ENCODE assay signal across 2 cellular contexts in the genomic region with DNA sequence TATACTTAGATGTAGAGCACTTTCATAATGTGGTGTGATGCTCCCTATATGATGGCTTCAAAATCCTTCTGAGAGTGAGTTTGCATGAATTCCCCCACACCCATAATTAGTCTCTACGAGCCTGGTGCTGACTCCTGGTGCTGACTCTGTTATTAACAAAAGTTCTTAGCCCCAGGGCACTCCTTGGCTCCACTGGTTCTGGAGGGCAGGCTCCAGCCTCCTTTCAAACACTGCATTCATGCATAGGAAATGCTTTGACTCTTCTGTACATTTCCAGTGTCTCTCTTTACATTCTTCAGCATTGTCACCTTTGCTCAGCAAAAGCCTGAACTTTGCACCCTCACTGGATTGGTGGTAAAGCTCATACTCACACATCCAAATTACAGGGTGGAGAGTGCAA.
TF ChIP-seq lines count a peak whose summit lies in the region.

No MANE protein-coding gene starts in this region.

TF ChIP-seq in GM23338, 12 proteins besides CTCF, POLR2A, EP300 and RAD21 (continues in another document):
- TF ChIP-seq ZNF331 (CRISPR knock-in tag; IDR thresholded peaks at IDR 0.05; ENCODE audit: low read depth) (no peak), CREB1 (CRISPR knock-in tag; IDR thresholded peaks at IDR 0.05; ENCODE audit: low read depth) (no peak), STAT1 (IDR thresholded peaks at IDR 0.05; ENCODE audit: unreplicated experiment) (no peak), NANOG (IDR thresholded peaks at IDR 0.05; ENCODE audit: borderline replicate concordance) (no peak), EZH2 (IDR thresholded peaks at IDR 0.05; ENCODE audit: low read depth, unreplicated experiment) (no peak), JUNB (IDR thresholded peaks at IDR 0.05; ENCODE audit: unreplicated experiment) (no peak), ZNF114 (CRISPR knock-in tag; IDR thresholded peaks at IDR 0.05) (no peak)
- TF ChIP-seq, protein P1, sequence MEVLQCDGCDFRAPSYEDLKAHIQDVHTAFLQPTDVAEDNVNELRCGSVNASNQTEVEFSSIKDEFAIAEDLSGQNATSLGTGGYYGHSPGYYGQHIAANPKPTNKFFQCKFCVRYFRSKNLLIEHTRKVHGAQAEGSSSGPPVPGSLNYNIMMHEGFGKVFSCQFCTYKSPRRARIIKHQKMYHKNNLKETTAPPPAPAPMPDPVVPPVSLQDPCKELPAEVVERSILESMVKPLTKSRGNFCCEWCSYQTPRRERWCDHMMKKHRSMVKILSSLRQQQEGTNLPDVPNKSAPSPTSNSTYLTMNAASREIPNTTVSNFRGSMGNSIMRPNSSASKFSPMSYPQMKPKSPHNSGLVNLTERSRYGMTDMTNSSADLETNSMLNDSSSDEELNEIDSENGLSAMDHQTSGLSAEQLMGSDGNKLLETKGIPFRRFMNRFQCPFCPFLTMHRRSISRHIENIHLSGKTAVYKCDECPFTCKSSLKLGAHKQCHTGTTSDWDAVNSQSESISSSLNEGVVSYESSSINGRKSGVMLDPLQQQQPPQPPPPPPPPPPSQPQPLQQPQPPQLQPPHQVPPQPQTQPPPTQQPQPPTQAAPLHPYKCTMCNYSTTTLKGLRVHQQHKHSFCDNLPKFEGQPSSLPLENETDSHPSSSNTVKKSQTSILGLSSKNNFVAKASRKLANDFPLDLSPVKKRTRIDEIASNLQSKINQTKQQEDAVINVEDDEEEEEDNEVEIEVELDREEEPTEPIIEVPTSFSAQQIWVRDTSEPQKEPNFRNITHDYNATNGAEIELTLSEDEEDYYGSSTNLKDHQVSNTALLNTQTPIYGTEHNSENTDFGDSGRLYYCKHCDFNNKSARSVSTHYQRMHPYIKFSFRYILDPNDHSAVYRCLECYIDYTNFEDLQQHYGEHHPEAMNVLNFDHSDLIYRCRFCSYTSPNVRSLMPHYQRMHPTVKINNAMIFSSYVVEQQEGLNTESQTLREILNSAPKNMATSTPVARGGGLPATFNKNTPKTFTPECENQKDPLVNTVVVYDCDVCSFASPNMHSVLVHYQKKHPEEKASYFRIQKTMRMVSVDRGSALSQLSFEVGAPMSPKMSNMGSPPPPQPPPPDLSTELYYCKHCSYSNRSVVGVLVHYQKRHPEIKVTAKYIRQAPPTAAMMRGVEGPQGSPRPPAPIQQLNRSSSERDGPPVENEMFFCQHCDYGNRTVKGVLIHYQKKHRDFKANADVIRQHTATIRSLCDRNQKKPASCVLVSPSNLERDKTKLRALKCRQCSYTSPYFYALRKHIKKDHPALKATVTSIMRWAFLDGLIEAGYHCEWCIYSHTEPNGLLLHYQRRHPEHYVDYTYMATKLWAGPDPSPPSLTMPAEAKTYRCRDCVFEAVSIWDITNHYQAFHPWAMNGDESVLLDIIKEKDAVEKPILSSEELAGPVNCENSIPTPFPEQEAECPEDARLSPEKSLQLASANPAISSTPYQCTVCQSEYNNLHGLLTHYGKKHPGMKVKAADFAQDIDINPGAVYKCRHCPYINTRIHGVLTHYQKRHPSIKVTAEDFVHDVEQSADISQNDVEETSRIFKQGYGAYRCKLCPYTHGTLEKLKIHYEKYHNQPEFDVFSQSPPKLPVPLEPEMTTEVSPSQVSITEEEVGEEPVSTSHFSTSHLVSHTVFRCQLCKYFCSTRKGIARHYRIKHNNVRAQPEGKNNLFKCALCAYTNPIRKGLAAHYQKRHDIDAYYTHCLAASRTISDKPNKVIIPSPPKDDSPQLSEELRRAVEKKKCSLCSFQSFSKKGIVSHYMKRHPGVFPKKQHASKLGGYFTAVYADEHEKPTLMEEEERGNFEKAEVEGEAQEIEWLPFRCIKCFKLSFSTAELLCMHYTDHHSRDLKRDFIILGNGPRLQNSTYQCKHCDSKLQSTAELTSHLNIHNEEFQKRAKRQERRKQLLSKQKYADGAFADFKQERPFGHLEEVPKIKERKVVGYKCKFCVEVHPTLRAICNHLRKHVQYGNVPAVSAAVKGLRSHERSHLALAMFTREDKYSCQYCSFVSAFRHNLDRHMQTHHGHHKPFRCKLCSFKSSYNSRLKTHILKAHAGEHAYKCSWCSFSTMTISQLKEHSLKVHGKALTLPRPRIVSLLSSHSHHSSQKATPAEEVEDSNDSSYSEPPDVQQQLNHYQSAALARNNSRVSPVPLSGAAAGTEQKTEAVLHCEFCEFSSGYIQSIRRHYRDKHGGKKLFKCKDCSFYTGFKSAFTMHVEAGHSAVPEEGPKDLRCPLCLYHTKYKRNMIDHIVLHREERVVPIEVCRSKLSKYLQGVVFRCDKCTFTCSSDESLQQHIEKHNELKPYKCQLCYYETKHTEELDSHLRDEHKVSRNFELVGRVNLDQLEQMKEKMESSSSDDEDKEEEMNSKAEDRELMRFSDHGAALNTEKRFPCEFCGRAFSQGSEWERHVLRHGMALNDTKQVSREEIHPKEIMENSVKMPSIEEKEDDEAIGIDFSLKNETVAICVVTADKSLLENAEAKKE (CRISPR knock-in tag; IDR thresholded peaks at IDR 0.05): no peak
- TF ChIP-seq, protein P2, sequence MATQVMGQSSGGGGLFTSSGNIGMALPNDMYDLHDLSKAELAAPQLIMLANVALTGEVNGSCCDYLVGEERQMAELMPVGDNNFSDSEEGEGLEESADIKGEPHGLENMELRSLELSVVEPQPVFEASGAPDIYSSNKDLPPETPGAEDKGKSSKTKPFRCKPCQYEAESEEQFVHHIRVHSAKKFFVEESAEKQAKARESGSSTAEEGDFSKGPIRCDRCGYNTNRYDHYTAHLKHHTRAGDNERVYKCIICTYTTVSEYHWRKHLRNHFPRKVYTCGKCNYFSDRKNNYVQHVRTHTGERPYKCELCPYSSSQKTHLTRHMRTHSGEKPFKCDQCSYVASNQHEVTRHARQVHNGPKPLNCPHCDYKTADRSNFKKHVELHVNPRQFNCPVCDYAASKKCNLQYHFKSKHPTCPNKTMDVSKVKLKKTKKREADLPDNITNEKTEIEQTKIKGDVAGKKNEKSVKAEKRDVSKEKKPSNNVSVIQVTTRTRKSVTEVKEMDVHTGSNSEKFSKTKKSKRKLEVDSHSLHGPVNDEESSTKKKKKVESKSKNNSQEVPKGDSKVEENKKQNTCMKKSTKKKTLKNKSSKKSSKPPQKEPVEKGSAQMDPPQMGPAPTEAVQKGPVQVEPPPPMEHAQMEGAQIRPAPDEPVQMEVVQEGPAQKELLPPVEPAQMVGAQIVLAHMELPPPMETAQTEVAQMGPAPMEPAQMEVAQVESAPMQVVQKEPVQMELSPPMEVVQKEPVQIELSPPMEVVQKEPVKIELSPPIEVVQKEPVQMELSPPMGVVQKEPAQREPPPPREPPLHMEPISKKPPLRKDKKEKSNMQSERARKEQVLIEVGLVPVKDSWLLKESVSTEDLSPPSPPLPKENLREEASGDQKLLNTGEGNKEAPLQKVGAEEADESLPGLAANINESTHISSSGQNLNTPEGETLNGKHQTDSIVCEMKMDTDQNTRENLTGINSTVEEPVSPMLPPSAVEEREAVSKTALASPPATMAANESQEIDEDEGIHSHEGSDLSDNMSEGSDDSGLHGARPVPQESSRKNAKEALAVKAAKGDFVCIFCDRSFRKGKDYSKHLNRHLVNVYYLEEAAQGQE (IDR thresholded peaks at IDR 0.05; ENCODE audit: unreplicated experiment): no peak
- TF ChIP-seq, protein P3, sequence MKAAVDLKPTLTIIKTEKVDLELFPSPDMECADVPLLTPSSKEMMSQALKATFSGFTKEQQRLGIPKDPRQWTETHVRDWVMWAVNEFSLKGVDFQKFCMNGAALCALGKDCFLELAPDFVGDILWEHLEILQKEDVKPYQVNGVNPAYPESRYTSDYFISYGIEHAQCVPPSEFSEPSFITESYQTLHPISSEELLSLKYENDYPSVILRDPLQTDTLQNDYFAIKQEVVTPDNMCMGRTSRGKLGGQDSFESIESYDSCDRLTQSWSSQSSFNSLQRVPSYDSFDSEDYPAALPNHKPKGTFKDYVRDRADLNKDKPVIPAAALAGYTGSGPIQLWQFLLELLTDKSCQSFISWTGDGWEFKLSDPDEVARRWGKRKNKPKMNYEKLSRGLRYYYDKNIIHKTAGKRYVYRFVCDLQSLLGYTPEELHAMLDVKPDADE (IDR thresholded peaks at IDR 0.05): no peak

TF ChIP-seq in H1, 55 proteins besides CTCF, POLR2A, EP300 and RAD21:
- TF ChIP-seq CBX8 (IDR thresholded peaks at IDR 0.05; ENCODE audit: borderline replicate concordance, low read depth, low read length) (no peak), CTBP2 (IDR thresholded peaks at IDR 0.05; ENCODE audit: borderline replicate concordance, insufficient read depth, insufficient read length, low read length) (no peak), CEBPB (IDR thresholded peaks at IDR 0.05; ENCODE audit: low read depth, low read length) (no peak), ASH2L (IDR thresholded peaks at IDR 0.05; ENCODE audit: low read length) (no peak), SIX5 (IDR thresholded peaks at IDR 0.05; ENCODE audit: low read depth, low read length) (no peak), KDM1A (IDR thresholded peaks at IDR 0.05; ENCODE audit: borderline replicate concordance, low read length) (no peak), SIRT6 (IDR thresholded peaks at IDR 0.05; ENCODE audit: low read length) (no peak), BCL11A (IDR thresholded peaks at IDR 0.05; ENCODE audit: low read depth in 2 of 2, low read length in 2 of 2) (no peak), SP2 (IDR thresholded peaks at IDR 0.05; ENCODE audit: low read length) (no peak)
- TF ChIP-seq, protein P4, sequence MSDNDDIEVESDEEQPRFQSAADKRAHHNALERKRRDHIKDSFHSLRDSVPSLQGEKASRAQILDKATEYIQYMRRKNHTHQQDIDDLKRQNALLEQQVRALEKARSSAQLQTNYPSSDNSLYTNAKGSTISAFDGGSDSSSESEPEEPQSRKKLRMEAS (IDR thresholded peaks at IDR 0.05): no peak
- TF ChIP-seq, protein P5, sequence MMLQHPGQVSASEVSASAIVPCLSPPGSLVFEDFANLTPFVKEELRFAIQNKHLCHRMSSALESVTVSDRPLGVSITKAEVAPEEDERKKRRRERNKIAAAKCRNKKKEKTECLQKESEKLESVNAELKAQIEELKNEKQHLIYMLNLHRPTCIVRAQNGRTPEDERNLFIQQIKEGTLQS (IDR thresholded peaks at IDR 0.05; ENCODE audit: insufficient read depth, low read depth, low read length): no peak
- TF ChIP-seq, protein P6, sequence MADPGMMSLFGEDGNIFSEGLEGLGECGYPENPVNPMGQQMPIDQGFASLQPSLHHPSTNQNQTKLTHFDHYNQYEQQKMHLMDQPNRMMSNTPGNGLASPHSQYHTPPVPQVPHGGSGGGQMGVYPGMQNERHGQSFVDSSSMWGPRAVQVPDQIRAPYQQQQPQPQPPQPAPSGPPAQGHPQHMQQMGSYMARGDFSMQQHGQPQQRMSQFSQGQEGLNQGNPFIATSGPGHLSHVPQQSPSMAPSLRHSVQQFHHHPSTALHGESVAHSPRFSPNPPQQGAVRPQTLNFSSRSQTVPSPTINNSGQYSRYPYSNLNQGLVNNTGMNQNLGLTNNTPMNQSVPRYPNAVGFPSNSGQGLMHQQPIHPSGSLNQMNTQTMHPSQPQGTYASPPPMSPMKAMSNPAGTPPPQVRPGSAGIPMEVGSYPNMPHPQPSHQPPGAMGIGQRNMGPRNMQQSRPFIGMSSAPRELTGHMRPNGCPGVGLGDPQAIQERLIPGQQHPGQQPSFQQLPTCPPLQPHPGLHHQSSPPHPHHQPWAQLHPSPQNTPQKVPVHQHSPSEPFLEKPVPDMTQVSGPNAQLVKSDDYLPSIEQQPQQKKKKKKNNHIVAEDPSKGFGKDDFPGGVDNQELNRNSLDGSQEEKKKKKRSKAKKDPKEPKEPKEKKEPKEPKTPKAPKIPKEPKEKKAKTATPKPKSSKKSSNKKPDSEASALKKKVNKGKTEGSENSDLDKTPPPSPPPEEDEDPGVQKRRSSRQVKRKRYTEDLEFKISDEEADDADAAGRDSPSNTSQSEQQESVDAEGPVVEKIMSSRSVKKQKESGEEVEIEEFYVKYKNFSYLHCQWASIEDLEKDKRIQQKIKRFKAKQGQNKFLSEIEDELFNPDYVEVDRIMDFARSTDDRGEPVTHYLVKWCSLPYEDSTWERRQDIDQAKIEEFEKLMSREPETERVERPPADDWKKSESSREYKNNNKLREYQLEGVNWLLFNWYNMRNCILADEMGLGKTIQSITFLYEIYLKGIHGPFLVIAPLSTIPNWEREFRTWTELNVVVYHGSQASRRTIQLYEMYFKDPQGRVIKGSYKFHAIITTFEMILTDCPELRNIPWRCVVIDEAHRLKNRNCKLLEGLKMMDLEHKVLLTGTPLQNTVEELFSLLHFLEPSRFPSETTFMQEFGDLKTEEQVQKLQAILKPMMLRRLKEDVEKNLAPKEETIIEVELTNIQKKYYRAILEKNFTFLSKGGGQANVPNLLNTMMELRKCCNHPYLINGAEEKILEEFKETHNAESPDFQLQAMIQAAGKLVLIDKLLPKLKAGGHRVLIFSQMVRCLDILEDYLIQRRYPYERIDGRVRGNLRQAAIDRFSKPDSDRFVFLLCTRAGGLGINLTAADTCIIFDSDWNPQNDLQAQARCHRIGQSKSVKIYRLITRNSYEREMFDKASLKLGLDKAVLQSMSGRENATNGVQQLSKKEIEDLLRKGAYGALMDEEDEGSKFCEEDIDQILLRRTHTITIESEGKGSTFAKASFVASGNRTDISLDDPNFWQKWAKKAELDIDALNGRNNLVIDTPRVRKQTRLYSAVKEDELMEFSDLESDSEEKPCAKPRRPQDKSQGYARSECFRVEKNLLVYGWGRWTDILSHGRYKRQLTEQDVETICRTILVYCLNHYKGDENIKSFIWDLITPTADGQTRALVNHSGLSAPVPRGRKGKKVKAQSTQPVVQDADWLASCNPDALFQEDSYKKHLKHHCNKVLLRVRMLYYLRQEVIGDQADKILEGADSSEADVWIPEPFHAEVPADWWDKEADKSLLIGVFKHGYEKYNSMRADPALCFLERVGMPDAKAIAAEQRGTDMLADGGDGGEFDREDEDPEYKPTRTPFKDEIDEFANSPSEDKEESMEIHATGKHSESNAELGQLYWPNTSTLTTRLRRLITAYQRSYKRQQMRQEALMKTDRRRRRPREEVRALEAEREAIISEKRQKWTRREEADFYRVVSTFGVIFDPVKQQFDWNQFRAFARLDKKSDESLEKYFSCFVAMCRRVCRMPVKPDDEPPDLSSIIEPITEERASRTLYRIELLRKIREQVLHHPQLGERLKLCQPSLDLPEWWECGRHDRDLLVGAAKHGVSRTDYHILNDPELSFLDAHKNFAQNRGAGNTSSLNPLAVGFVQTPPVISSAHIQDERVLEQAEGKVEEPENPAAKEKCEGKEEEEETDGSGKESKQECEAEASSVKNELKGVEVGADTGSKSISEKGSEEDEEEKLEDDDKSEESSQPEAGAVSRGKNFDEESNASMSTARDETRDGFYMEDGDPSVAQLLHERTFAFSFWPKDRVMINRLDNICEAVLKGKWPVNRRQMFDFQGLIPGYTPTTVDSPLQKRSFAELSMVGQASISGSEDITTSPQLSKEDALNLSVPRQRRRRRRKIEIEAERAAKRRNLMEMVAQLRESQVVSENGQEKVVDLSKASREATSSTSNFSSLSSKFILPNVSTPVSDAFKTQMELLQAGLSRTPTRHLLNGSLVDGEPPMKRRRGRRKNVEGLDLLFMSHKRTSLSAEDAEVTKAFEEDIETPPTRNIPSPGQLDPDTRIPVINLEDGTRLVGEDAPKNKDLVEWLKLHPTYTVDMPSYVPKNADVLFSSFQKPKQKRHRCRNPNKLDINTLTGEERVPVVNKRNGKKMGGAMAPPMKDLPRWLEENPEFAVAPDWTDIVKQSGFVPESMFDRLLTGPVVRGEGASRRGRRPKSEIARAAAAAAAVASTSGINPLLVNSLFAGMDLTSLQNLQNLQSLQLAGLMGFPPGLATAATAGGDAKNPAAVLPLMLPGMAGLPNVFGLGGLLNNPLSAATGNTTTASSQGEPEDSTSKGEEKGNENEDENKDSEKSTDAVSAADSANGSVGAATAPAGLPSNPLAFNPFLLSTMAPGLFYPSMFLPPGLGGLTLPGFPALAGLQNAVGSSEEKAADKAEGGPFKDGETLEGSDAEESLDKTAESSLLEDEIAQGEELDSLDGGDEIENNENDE (IDR thresholded peaks at IDR 0.05; ENCODE audit: insufficient replicate concordance, low read length): no peak
